1 cellular context compared by ENCODE assay signal in genomic region chr13:83182845-83183244, GRCh38.
TF ChIP-seq lines count a peak whose summit lies in the region.

No MANE protein-coding gene starts in this region.

TF ChIP-seq in IMR-90, 13 proteins besides CTCF, POLR2A, EP300 and RAD21:
- TF ChIP-seq CEBPB (IDR thresholded peaks at IDR 0.05; ENCODE audit: low read depth, low read length) (no peak), RCOR1 (IDR thresholded peaks at IDR 0.05; ENCODE audit: insufficient replicate concordance, low read length) (no peak), USF2 (IDR thresholded peaks at IDR 0.05; ENCODE audit: low read depth, low read length) (no peak), FOS (IDR thresholded peaks at IDR 0.05; ENCODE audit: low read depth, low read length) (no peak), RFX5 (IDR thresholded peaks at IDR 0.05; ENCODE audit: low read depth, low read length) (no peak), MAZ (IDR thresholded peaks at IDR 0.05; ENCODE audit: borderline replicate concordance, low read depth, low read length) (no peak), CHD1 (IDR thresholded peaks at IDR 0.05; ENCODE audit: low read depth, low read length) (no peak), SMC3 (IDR thresholded peaks at IDR 0.05; ENCODE audit: low read depth, low read length) (no peak), MXI1 (IDR thresholded peaks at IDR 0.05; ENCODE audit: borderline replicate concordance, low read depth, low read length) (no peak), MAFK (IDR thresholded peaks at IDR 0.05; ENCODE audit: low read depth, low read length) (no peak), ELK1 (IDR thresholded peaks at IDR 0.05; ENCODE audit: borderline replicate concordance, low read depth, low read length) (no peak)
